In the genomic region with DNA sequence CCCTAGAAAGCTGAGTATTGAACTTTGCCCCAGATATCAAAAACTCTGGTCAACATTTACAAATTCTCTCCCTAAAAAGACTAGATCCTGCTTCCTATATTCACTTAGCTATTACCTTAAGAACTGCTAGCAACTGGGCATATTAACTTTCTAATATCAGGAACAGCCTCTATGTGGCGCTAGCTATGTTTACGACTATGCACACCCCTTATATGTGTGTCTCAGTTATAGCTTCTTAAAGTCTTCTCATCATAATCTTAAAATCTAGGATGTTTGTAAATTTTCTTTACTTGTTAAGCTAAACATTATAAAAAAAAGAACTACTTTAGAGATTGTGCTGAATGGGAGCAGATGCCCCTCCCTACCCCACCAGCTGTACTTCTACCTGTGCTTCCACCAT, we compare ENCODE assay signal across 9 cellular contexts. TPM values are rescaled to one million over a fixed set of nuclear protein-coding genes. Genes with fewer than 3 reads are reported as not detected.
DNase-seq lines count a peak whose midpoint lies in the region; ATAC-seq and TF ChIP-seq lines count a peak whose summit lies in the region.
"Had no signal": no experiment of that assay in that cellular context is flagged by ENCODE, and none has a peak within 500 bp of the region (broad histone marks: within the 10 kb centered on the region; RNA-seq: fewer than 3 reads in every experiment).

No MANE protein-coding gene starts in this region.

- H3K36me3 ChIP-seq in aorta (ENCODE audit: control insufficient read depth in 1 of 2, insufficient read depth in 2 of 2, low read length in 1 of 2) = no peaks in the 10 kb centered on the region

- intact Hi-C loops in aorta (cut with DNase I) = loop anchor here in 1 of 2 donors (10.0 kb wide), 3 partner anchors 318 to 508 kb away; partner anchors contain the start of gene BOLA3

- no peaks in the 10 kb centered on the region for H3K9me3 ChIP-seq in aorta (ENCODE audit: control insufficient read depth, low read length)

- H3K4me1 ChIP-seq in aorta (ENCODE audit: control insufficient read depth in 1 of 2, insufficient read depth in 2 of 2, low read length in 2 of 2) = no peaks in the 10 kb centered on the region

- DNase-seq in HL-60 (ENCODE audit: low read depth in 1 of 2, low spot score in 1 of 2) = peak in 1 of 2 experiments; percentile 54
- DNase-seq in SIG-M5 treated with dmso at 0.1 percent for 504 hours (lab: John Stamatoyannopoulos, UW; ENCODE audit: unreplicated experiment) = peak; percentile 85
- peak; percentile 61 for DNase-seq in fibroblast of peridontal ligament (ENCODE audit: extremely low read depth)
- DNase-seq in effector CD8-positive, alpha-beta T cell (lab: John Stamatoyannopoulos, UW) = no peak
- DNase-seq in aorta = no peak
- no peak for DNase-seq in activated CD4-positive, CD25-positive, alpha-beta regulatory T cell (lab: John Stamatoyannopoulos, UW)
- DNase-seq: cerebellar nuclear complex had no signal

- H3K4me3 ChIP-seq in HL-60 (replicated peaks; ENCODE audit: insufficient read depth, low read length) (no peak overlapping the region), aorta (ENCODE audit: low read length in 2 of 2) (no peak overlapping the region)

- H3K27ac ChIP-seq in C4-2B (no peak overlapping the region), HL-60 (replicated peaks) (no peak overlapping the region), aorta (ENCODE audit: low read depth in 1 of 2, low read length in 2 of 2) (no peak overlapping the region)

- H3K27me3 ChIP-seq in HL-60 (ENCODE audit: insufficient read depth, poor library complexity, severe bottlenecking) = no peaks in the 10 kb centered on the region
- H3K27me3 ChIP-seq in aorta (ENCODE audit: control insufficient read depth in 1 of 2, insufficient read depth in 2 of 2, low read length in 1 of 2) = no peaks in the 10 kb centered on the region

- TF ChIP-seq CTCF in C4-2B (conservative IDR thresholded peaks at IDR 0.05) (peak; percentile 34), HL-60 (IDR thresholded peaks at IDR 0.05; ENCODE audit: insufficient read depth, low read length) (peak; percentile 40)

- WGBS in aorta, 2 donors = 33 to 40% methylated on average over 2 of the region's 2 CpGs

- ATAC-seq in aorta (ENCODE audit: low FRiP score) (no peak), GM21619 (IDR thresholded peaks at IDR 0.05; ENCODE audit: unreplicated experiment) (no peak)

RNA-seq across cellular contexts. Expression of gene STAMBP, which starts 1.7 kb away (rescaled TPM):
- total RNA-seq in aorta = 10 to 100 TPM; 32.4 to 33.2 TPM
- polyA plus RNA-seq in aorta = 10 to 100 TPM; 32.3 to 43.5 TPM

RNA-seq across cellular contexts. Expression of gene C2orf78, which starts 43.0 kb away (rescaled TPM):
- not detected for total RNA-seq in aorta
- polyA plus RNA-seq in aorta = not detected

RNA-seq across cellular contexts. Expression of gene DUSP11, which starts 47.1 kb away (rescaled TPM):
- total RNA-seq in aorta = 10 to 100 TPM; 22.1 to 27.6 TPM
- polyA plus RNA-seq in aorta = 10 to 100 TPM; 16.5 to 17.8 TPM

Comparison
In these comparisons a context has a peak if more than half of its experiments do, and no peak if none do; other contexts are left out.
1. DNase-seq: peak in SIG-M5 treated with dmso at 0.1 percent for 504 hours (single experiment) and fibroblast of peridontal ligament (single experiment); none in effector CD8-positive, alpha-beta T cell (single experiment), aorta (0 of 2) and activated CD4-positive, CD25-positive, alpha-beta regulatory T cell (0 of 4).